ENCODE assay signal across 26 cellular contexts in the genomic region with DNA sequence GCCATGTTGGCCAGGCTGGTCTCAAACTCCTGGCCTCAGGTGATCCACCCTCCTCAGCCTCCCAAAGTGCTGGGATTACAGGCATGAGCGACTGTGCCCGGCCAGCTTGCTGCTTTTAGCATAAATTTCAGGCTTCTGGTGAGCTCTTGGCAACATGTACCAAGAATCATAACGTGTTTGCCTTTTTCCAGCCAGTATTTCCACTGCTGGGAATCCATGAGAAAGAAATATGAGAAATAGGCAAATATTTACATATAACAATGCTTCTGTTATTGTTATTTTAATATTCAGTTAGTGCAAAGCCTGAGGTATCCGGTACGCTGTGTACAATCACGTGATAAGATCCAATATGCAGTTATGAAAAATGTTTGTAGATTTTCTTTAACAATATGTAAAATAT. TPM values are rescaled to one million over a fixed set of nuclear protein-coding genes. Genes with fewer than 3 reads are reported as not detected.
"Had no signal": no experiment of that assay in that cellular context is flagged by ENCODE, and none has a peak within 500 bp of the region (broad histone marks: within the 10 kb centered on the region; RNA-seq: fewer than 3 reads in every experiment).

No MANE protein-coding gene starts in this region.

- DNase-seq: activated CD4-positive, alpha-beta T cell treated with anti-CD3 and anti-CD28 coated beads for 36 hours; activated CD4-positive, alpha-beta T cell treated with anti-CD3 and anti-CD28 coated beads, Interleukin-2, amount 50 U/mL, for 4 hours; activated CD8-positive, alpha-beta memory T cell treated with anti-CD3 and anti-CD28 coated beads, Interleukin-2, amount 50 U/mL, for 48 hours; activated naive CD4-positive, alpha-beta T cell treated with anti-CD3 and anti-CD28 coated beads for 36 hours; activated naive CD8-positive, alpha-beta T cell treated with anti-CD3 and anti-CD28 coated beads, Interleukin-2, amount 10 ng/mL, durations not matched to agents 7 days and 5 days; activated T-cell treated with anti-CD3 and anti-CD28 coated beads, Interleukin-2, amount 50 U/mL, for 4 hours; amniotic stem cell; cerebellar nuclear complex; esophagus squamous epithelium; head of caudate nucleus; hypothalamus; left ventricle myocardium inferior; psoas muscle; stimulated activated CD4-positive, alpha-beta T cell treated with anti-CD3 and anti-CD28 coated beads, Interleukin-12 subunit alpha, Interleukin-12 subunit beta, amount 100 ng/mL, for 4 hours; stimulated activated CD4-positive, alpha-beta T cell treated with anti-CD3 and anti-CD28 coated beads, Interleukin-4, amount 100 ng/mL, for 4 hours; stimulated activated naive CD8-positive, alpha-beta T cell treated with anti-CD3 and anti-CD28 coated beads, Interleukin-15, Interleukin-2, amounts not matched to agents 100 U/mL and 50 U/mL, for 24 hours; substantia nigra; thyroid gland; WERI-Rb-1 had no signal

- H3K4me3 ChIP-seq: coronary artery, esophagus squamous epithelium, gastroesophageal sphincter, left ventricle myocardium inferior, psoas muscle, right atrium auricular region, thyroid gland had no signal

- H3K27me3 ChIP-seq: esophagus squamous epithelium, gastroesophageal sphincter, right atrium auricular region, thyroid gland had no signal

- ATAC-seq: gastroesophageal sphincter; psoas muscle; stimulated activated naive CD8-positive, alpha-beta T cell treated with anti-CD3 and anti-CD28 coated beads, Interleukin-15, Interleukin-2, amounts not matched to agents 100 U/mL and 50 U/mL, for 24 hours had no signal

- H3K9me3 ChIP-seq: esophagus squamous epithelium, gastroesophageal sphincter, left ventricle myocardium inferior, psoas muscle, right atrium auricular region, thyroid gland had no signal

- H3K27ac ChIP-seq: coronary artery, left ventricle myocardium inferior, psoas muscle, right atrium auricular region, thyroid gland, WERI-Rb-1 had no signal

- H3K4me1 ChIP-seq: left ventricle myocardium inferior, psoas muscle, right atrium auricular region, thyroid gland had no signal

- H3K36me3 ChIP-seq: esophagus squamous epithelium, gastroesophageal sphincter, left ventricle myocardium inferior, right atrium auricular region, thyroid gland, WERI-Rb-1 had no signal

RNA-seq across cellular contexts. Expression of a gene that starts 30.6 kb away (rescaled TPM):
- total RNA-seq: activated CD4-positive, alpha-beta T cell treated with anti-CD3 and anti-CD28 coated beads for 36 hours; activated CD8-positive, alpha-beta memory T cell treated with anti-CD3 and anti-CD28 coated beads for 36 hours; activated naive CD4-positive, alpha-beta T cell treated with anti-CD3 and anti-CD28 coated beads for 36 hours; left ventricle myocardium inferior; lung microvascular endothelial cell; naive thymus-derived CD8-positive, alpha-beta T cell; right atrium auricular region; ureter had no signal
